ENCODE assay signal across 31 cellular contexts in genomic region chr18:57135705-57136104, GRCh38. TPM values are rescaled to one million over a fixed set of nuclear protein-coding genes. Genes with fewer than 3 reads are reported as not detected.
DNase-seq lines count a peak whose midpoint lies in the region; ATAC-seq, FAIRE-seq and TF ChIP-seq lines count a peak whose summit lies in the region.
"Had no signal": no experiment of that assay in that cellular context is flagged by ENCODE, and none has a peak within 500 bp of the region (broad histone marks: within the 10 kb centered on the region; RNA-seq: fewer than 3 reads in every experiment).

No MANE protein-coding gene starts in this region.

- FAIRE-seq in K562 (lab: Jason Lieb, UNC), result no peak
- FAIRE-seq: A204.1, bronchial epithelial cell, GM12892 had no signal

- H2AK5ac ChIP-seq in H9 (ENCODE audit: insufficient read length, low read length), result no peak overlapping the region
- H2AK5ac ChIP-seq in mesenchymal stem cell (ENCODE audit: low read length, severe bottlenecking), result no peak overlapping the region

- H2BK120ac ChIP-seq in H9 (ENCODE audit: low read depth, low read length, poor library complexity, severe bottlenecking), result no peak overlapping the region
- no peak overlapping the region for H2BK120ac ChIP-seq in mesenchymal stem cell (ENCODE audit: low read depth, low read length)

- no peak overlapping the region for H4K5ac ChIP-seq in H9 (ENCODE audit: insufficient read length, low read depth, low read length)

- intact Hi-C loops in K562 (cut with micrococcal nuclease) (no loop called here), aorta (cut with DNase I) (no loop called here)

- no peak overlapping the region for H3K4me3 ChIP-seq in AG09309 (ENCODE audit: control insufficient read depth, low read depth, low read length)
- no peak overlapping the region for H3K4me3 ChIP-seq in K562
- no peak overlapping the region for H3K4me3 ChIP-seq in hepatocyte
- H3K4me3 ChIP-seq in mesenchymal stem cell (ENCODE audit: insufficient read depth in 1 of 2, low read depth in 1 of 2, low read length in 2 of 2), result no peak overlapping the region
- H3K4me3 ChIP-seq in aorta (ENCODE audit: low read length in 2 of 2), result no peak overlapping the region

- no peak overlapping the region for H3K56ac ChIP-seq in H9 (ENCODE audit: insufficient read length, low read depth, low read length)

- H4K8ac ChIP-seq in H9 (replicated peaks; ENCODE audit: insufficient read length, low read depth, low read length), result no peak overlapping the region
- no peak overlapping the region for H4K8ac ChIP-seq in mesenchymal stem cell (ENCODE audit: low read length)

- H3K27ac Mint-ChIP-seq in H9, result no peak overlapping the region
- H3K27ac Mint-ChIP-seq: activated B cell treated with CpG ODN at 0.5 μM for 24 hours; activated naive CD4-positive, alpha-beta T cell treated with anti-CD3 and anti-CD28 coated beads, Interleukin-2, amount 10 ng/mL, durations not matched to agents 7 days and 5 days; activated T-helper 1 cell treated with anti-CD3 and anti-CD28 coated beads, Interleukin-12 subunit alpha, Interleukin-12 subunit beta, Interleukin-2, Interleukin-4 antibody, amounts not matched to agents 30 ng/mL and 10 ng/mL and 1 ng/mL, durations not matched to agents 14 hours and 24 hours and 36 hours; naive thymus-derived CD4-positive, alpha-beta T cell; stimulated activated naive CD8-positive, alpha-beta T cell treated with anti-CD3 and anti-CD28 coated beads, Interleukin-15, Interleukin-2, amounts not matched to agents 100 ng/mL and 50 ng/mL, for 24 hours had no signal

- TF ChIP-seq EP300 in K562 (IDR thresholded peaks at IDR 0.05; ENCODE audit: low read length), result no peak

- peak; percentile 12 for TF ChIP-seq CTCF in AG09309 (IDR thresholded peaks at IDR 0.05; ENCODE audit: control insufficient read depth, insufficient read depth, low read depth, low read length, missing control alignments)
- peak; percentile 55 for TF ChIP-seq CTCF in H9 (conservative IDR thresholded peaks at IDR 0.05)
- no peak for TF ChIP-seq CTCF in K562 (IDR thresholded peaks at IDR 0.05 in 2 of 3, conservative IDR thresholded peaks at IDR 0.05 in 1 of 3; ENCODE audit: insufficient read depth in 2 of 3, low read depth in 1 of 3, low read length in 3 of 3)
- TF ChIP-seq CTCF in hepatocyte (IDR thresholded peaks at IDR 0.05; ENCODE audit: poor library complexity), result peak; percentile 3

- no TSS peak for BruUV-seq in K562 (replicated peaks; lab: Mats Ljungman, UMichigan)

- no CpG with 5 or more reads among the region's 4 CpGs for WGBS in H9 (ENCODE audit: extremely low coverage, insufficient read length, low lambda C conversion rate)
- WGBS in K562 (ENCODE audit: insufficient coverage, low coverage, missing lambda C conversion rate), result 17% methylated on average over 2 of the region's 4 CpGs
- WGBS in hepatocyte (ENCODE audit: low lambda C conversion rate, missing lambda C conversion rate), result 61% methylated on average over 4 of the region's 4 CpGs
- 50% methylated on average over 3 of the region's 4 CpGs for WGBS in mesenchymal stem cell
- WGBS in aorta, 2 donors, result 44 to 56% methylated on average over 4 of the region's 4 CpGs

- H3K9me3 ChIP-seq in H9 (ENCODE audit: control insufficient read depth, low read depth, low read length) (no peaks in the 10 kb centered on the region), K562 (replicated peaks; ENCODE audit: control insufficient read depth, insufficient read depth, low read depth, low read length) (no peaks in the 10 kb centered on the region), hepatocyte (ENCODE audit: low read depth) (no peaks in the 10 kb centered on the region), mesenchymal stem cell (ENCODE audit: control insufficient read depth, low read length) (no peaks in the 10 kb centered on the region), aorta (ENCODE audit: control insufficient read depth, low read length) (peaks cover 2% of the 10 kb centered on the region)

- H3K23me2 ChIP-seq in H9 (ENCODE audit: insufficient read length, low read depth, low read length, poor library complexity, severe bottlenecking), result no peaks in the 10 kb centered on the region

- H3K4me1 Mint-ChIP-seq in H9, result peaks cover 9 to 20% of the 10 kb centered on the region in 2 experiments
- H3K4me1 Mint-ChIP-seq: activated B cell treated with CpG ODN at 0.5 μM for 24 hours; activated naive CD4-positive, alpha-beta T cell treated with anti-CD3 and anti-CD28 coated beads, Interleukin-2, amount 10 ng/mL, durations not matched to agents 7 days and 5 days; naive thymus-derived CD4-positive, alpha-beta T cell had no signal

- no peak overlapping the region for H3K4me3 Mint-ChIP-seq in H9
- H3K4me3 Mint-ChIP-seq: activated B cell treated with CpG ODN at 0.5 μM for 24 hours; activated naive CD4-positive, alpha-beta T cell treated with anti-CD3 and anti-CD28 coated beads, Interleukin-2, amount 10 ng/mL, durations not matched to agents 7 days and 5 days; activated T-helper 1 cell treated with anti-CD3 and anti-CD28 coated beads, Interleukin-12 subunit alpha, Interleukin-12 subunit beta, Interleukin-2, Interleukin-4 antibody, amounts not matched to agents 30 ng/mL and 10 ng/mL and 1 ng/mL, durations not matched to agents 14 hours and 24 hours and 36 hours; naive thymus-derived CD4-positive, alpha-beta T cell; stimulated activated naive CD8-positive, alpha-beta T cell treated with anti-CD3 and anti-CD28 coated beads, Interleukin-15, Interleukin-2, amounts not matched to agents 100 ng/mL and 50 ng/mL, for 24 hours had no signal

- no peak overlapping the region for H3K27ac ChIP-seq in H9 (ENCODE audit: insufficient read length, low read depth, low read length)
- no peak overlapping the region for H3K27ac ChIP-seq in K562 (ENCODE audit: extremely low read depth, low read depth, low read length)
- H3K27ac ChIP-seq in hepatocyte, result no peak overlapping the region
- no peak overlapping the region for H3K27ac ChIP-seq in mesenchymal stem cell (ENCODE audit: low read length, poor library complexity, severe bottlenecking)
- H3K27ac ChIP-seq in aorta (ENCODE audit: low read depth in 1 of 2, low read length in 2 of 2), result no peak overlapping the region

- H3K4me1 ChIP-seq in H9 (ENCODE audit: insufficient read depth, low read length) (no peaks in the 10 kb centered on the region), K562 (replicated peaks in 1 of 2; ENCODE audit: control insufficient read depth in 2 of 2, insufficient read depth in 2 of 2, low read length in 2 of 2) (peaks cover 0 to 14% of the 10 kb centered on the region in 2 experiments; a peak in 3 of 5 replicates), hepatocyte (ENCODE audit: insufficient read depth) (no peaks in the 10 kb centered on the region), mesenchymal stem cell (ENCODE audit: control insufficient read depth, insufficient read depth, low read depth, low read length) (no peaks in the 10 kb centered on the region), aorta (ENCODE audit: control insufficient read depth in 1 of 2, insufficient read depth in 2 of 2, low read length in 2 of 2) (no peaks in the 10 kb centered on the region)

- H2BK15ac ChIP-seq in H9 (ENCODE audit: low read depth, low read length) (no peak overlapping the region), mesenchymal stem cell (ENCODE audit: low read depth, poor library complexity, severe bottlenecking) (no peak overlapping the region)

- H3K23ac ChIP-seq in H9 (ENCODE audit: insufficient read length, low read depth, low read length) (no peak overlapping the region), mesenchymal stem cell (ENCODE audit: low read length in 2 of 2) (no peak overlapping the region)

- H3T11ph ChIP-seq in H9 (ENCODE audit: low read length), result no peak overlapping the region

- POLR2A ChIA-PET in K562 (lab: Yijun Ruan, JAX), result interaction anchor here (0.5 kb wide), 1 partner anchor 41 kb away, joined by 3 read pairs; no protein-coding TSS in a partner anchor

- H3K9me1 ChIP-seq in K562 (ENCODE audit: control insufficient read depth, insufficient read depth, low read length), result no peaks in the 10 kb centered on the region

- H3K79me1 ChIP-seq in H9 (ENCODE audit: insufficient read depth, low read depth, low read length, poor library complexity, severe bottlenecking) (no peaks in the 10 kb centered on the region), mesenchymal stem cell (replicated peaks; ENCODE audit: low read length, poor library complexity, severe bottlenecking) (no peaks in the 10 kb centered on the region)

- H3K36me3 ChIP-seq in K562 (ENCODE audit: control insufficient read depth, insufficient read depth, low read length), result no peaks in the 10 kb centered on the region
- no peaks in the 10 kb centered on the region for H3K36me3 ChIP-seq in hepatocyte (replicated peaks; ENCODE audit: insufficient read depth, low read depth)
- H3K36me3 ChIP-seq in mesenchymal stem cell (ENCODE audit: control insufficient read depth in 1 of 2, insufficient read depth in 2 of 2, low read depth in 1 of 2, low read length in 2 of 2), result no peaks in the 10 kb centered on the region
- H3K36me3 ChIP-seq in aorta (ENCODE audit: control insufficient read depth in 1 of 2, insufficient read depth in 2 of 2, low read length in 1 of 2), result no peaks in the 10 kb centered on the region

- H2BK12ac ChIP-seq in H9 (ENCODE audit: insufficient read length, low read depth, low read length) (no peak overlapping the region), mesenchymal stem cell (ENCODE audit: low read length in 2 of 2) (no peak overlapping the region)

- H3K79me2 ChIP-seq in H9 (ENCODE audit: insufficient read depth, low read length) (no peaks in the 10 kb centered on the region), K562 (ENCODE audit: control insufficient read depth, insufficient read depth, low read length) (no peaks in the 10 kb centered on the region), hepatocyte (no peaks in the 10 kb centered on the region)

- no peaks in the 10 kb centered on the region for H3K36me3 Mint-ChIP-seq in H9 (ENCODE audit: insufficient read depth in 1 of 3, low read depth in 3 of 3)
- H3K36me3 Mint-ChIP-seq: activated naive CD4-positive, alpha-beta T cell treated with anti-CD3 and anti-CD28 coated beads, Interleukin-2, amount 10 ng/mL, durations not matched to agents 7 days and 5 days; naive thymus-derived CD4-positive, alpha-beta T cell had no signal

- H3K4ac ChIP-seq in H9 (ENCODE audit: low read depth, low read length) (no peak overlapping the region), mesenchymal stem cell (ENCODE audit: low read depth in 1 of 2, low read length in 2 of 2) (no peak overlapping the region)

- H4K91ac ChIP-seq in H9 (ENCODE audit: insufficient read length, low read depth, low read length), result no peak overlapping the region
- H4K91ac ChIP-seq in mesenchymal stem cell (ENCODE audit: low read length), result no peak overlapping the region

- in situ Hi-C loops in K562 (cut with MboI), result no loop called here

- CTCF ChIA-PET in K562 (lab: Yijun Ruan, JAX; ENCODE audit: low intra/inter-chr PET ratio), result no interaction called here

- no peak overlapping the region for H2BK5ac ChIP-seq in H9 (ENCODE audit: insufficient read length, low read length)
- H2BK5ac ChIP-seq in mesenchymal stem cell (ENCODE audit: low read depth, low read length, poor library complexity, severe bottlenecking), result no peak overlapping the region

- no peaks in the 10 kb centered on the region for H3K9me2 ChIP-seq in hepatocyte (replicated peaks; ENCODE audit: insufficient read depth)

- no peaks in the 10 kb centered on the region for H4K20me1 ChIP-seq in H9 (ENCODE audit: control insufficient read depth, insufficient read depth, insufficient read length)
- no peaks in the 10 kb centered on the region for H4K20me1 ChIP-seq in K562 (replicated peaks; ENCODE audit: control insufficient read depth, insufficient read depth, low read length)
- no peaks in the 10 kb centered on the region for H4K20me1 ChIP-seq in hepatocyte (ENCODE audit: insufficient read depth, poor library complexity, severe bottlenecking)

- no peak overlapping the region for H3K4me2 ChIP-seq in H9 (ENCODE audit: insufficient read depth, insufficient read length, low read length)
- H3K4me2 ChIP-seq in K562 (ENCODE audit: insufficient read depth, low read length), result no peak overlapping the region
- no peak overlapping the region for H3K4me2 ChIP-seq in hepatocyte
- no peak overlapping the region for H3K4me2 ChIP-seq in mesenchymal stem cell (ENCODE audit: low read length, poor library complexity, severe bottlenecking)

- H3K9me3 Mint-ChIP-seq in H9, result peaks cover 0 to 4% of the 10 kb centered on the region in 2 experiments; a peak in 2 of 5 replicates
- H3K9me3 Mint-ChIP-seq: activated T-helper 1 cell treated with anti-CD3 and anti-CD28 coated beads, Interleukin-12 subunit alpha, Interleukin-12 subunit beta, Interleukin-2, Interleukin-4 antibody, amounts not matched to agents 30 ng/mL and 10 ng/mL and 1 ng/mL, durations not matched to agents 14 hours and 24 hours and 36 hours; stimulated activated naive CD8-positive, alpha-beta T cell treated with anti-CD3 and anti-CD28 coated beads, Interleukin-15, Interleukin-2, amounts not matched to agents 100 ng/mL and 50 ng/mL, for 24 hours had no signal

- H3K18ac ChIP-seq in H9 (ENCODE audit: insufficient read length, low read depth, low read length), result no peak overlapping the region
- H3K18ac ChIP-seq in mesenchymal stem cell (ENCODE audit: low read depth in 1 of 2, low read length in 2 of 2), result no peak overlapping the region

- H2AFZ ChIP-seq in H9 (ENCODE audit: low read length), result no peak overlapping the region
- H2AFZ ChIP-seq in K562 (ENCODE audit: low read depth, low read length), result no peak overlapping the region
- no peak overlapping the region for H2AFZ ChIP-seq in hepatocyte
- H2AFZ ChIP-seq in mesenchymal stem cell (ENCODE audit: low read depth, low read length), result no peak overlapping the region

- TF ChIP-seq RAD21 in K562 (CRISPR knock-in tag; conservative IDR thresholded peaks at IDR 0.05 in 1 of 2, IDR thresholded peaks at IDR 0.05 in 1 of 2), result no peak

- no peak for DNase-seq in AG09309 (ENCODE audit: low read depth)
- DNase-seq in H9, result no peak
- DNase-seq in K562 (ENCODE audit: extremely low read depth in 1 of 4, low spot score in 3 of 4), result peak in 2 of 4 experiments; percentile 9 to 10
- DNase-seq in hepatocyte (ENCODE audit: low spot score), result no peak
- no peak for DNase-seq in activated CD8-positive, alpha-beta memory T cell treated with anti-CD3 and anti-CD28 coated beads, Interleukin-2, amount 50 U/mL, for 4 hours
- DNase-seq in mesenchymal stem cell, result no peak
- no peak for DNase-seq in aorta
- no peak for DNase-seq in DMS79 treated with DMSO at 0.1 percent for 48 hours (lab: John Stamatoyannopoulos, UW)
- DNase-seq: activated B cell treated with CpG ODN at 0.5 μM for 24 hours; activated naive CD4-positive, alpha-beta T cell treated with anti-CD3 and anti-CD28 coated beads, Interleukin-2, amount 10 ng/mL, durations not matched to agents 7 days and 5 days; cortex of kidney; DMS79; GOT3; islet precursor cell; left ventricle myocardium superior; midbrain; naive thymus-derived CD4-positive, alpha-beta T cell; NCI-H187; NCI-H2171 treated with DMSO at 0.1 percent for 48 hours; NCI-H510A treated with DMSO at 0.1 percent for 48 hours; Right ventricle myocardium superior; T1000 had no signal

- ATAC-seq in K562, result peak; percentile 70
- ATAC-seq in aorta (ENCODE audit: low FRiP score), result no peak
- ATAC-seq: left ventricle myocardium superior; naive thymus-derived CD4-positive, alpha-beta T cell had no signal

- H3K27me3 ChIP-seq in H9 (ENCODE audit: insufficient read depth, low read length), result no peaks in the 10 kb centered on the region
- no peaks in the 10 kb centered on the region; a peak in 1 of 5 replicates for H3K27me3 ChIP-seq in K562 (ENCODE audit: control insufficient read depth in 2 of 2, insufficient read depth in 2 of 2, low read length in 2 of 2)
- H3K27me3 ChIP-seq in hepatocyte, result no peaks in the 10 kb centered on the region
- peaks cover 0 to 5% of the 10 kb centered on the region in 2 experiments for H3K27me3 ChIP-seq in mesenchymal stem cell (ENCODE audit: control insufficient read depth in 1 of 2, insufficient read depth in 1 of 2, low read length in 2 of 2)
- H3K27me3 ChIP-seq in aorta (ENCODE audit: control insufficient read depth in 1 of 2, insufficient read depth in 2 of 2, low read length in 1 of 2), result peaks cover 0 to 2% of the 10 kb centered on the region in 2 donors

- H3K27me3 Mint-ChIP-seq in H9 (ENCODE audit: low read depth), result no peaks in the 10 kb centered on the region; the same call in 1 of the 2 replicates

- no peak overlapping the region for H3K14ac ChIP-seq in H9 (ENCODE audit: insufficient read depth, low read length)
- H3K14ac ChIP-seq in mesenchymal stem cell (ENCODE audit: low read length in 2 of 2), result no peak overlapping the region

- H3K9ac ChIP-seq in H9 (ENCODE audit: extremely low read depth, insufficient read length, low read length) (no peak overlapping the region), K562 (ENCODE audit: insufficient read depth in 1 of 2, low read depth in 2 of 2, low read length in 2 of 2) (no peak overlapping the region), mesenchymal stem cell (ENCODE audit: low read length) (no peak overlapping the region)

- no peak for TF ChIP-seq POLR2A in K562 (conservative IDR thresholded peaks at IDR 0.05)

- H2BK20ac ChIP-seq in H9 (ENCODE audit: low read depth, low read length, poor library complexity, severe bottlenecking), result no peak overlapping the region

RNA-seq across cellular contexts. Expression of gene BOD1L2, which starts 11.2 kb away (rescaled TPM):
- not detected in 2 replicates for total RNA-seq in H9 (2021)
- total RNA-seq in K562 (2011; cell fraction: chromatin; rRNA removed; ENCODE audit: low replicate concordance), result not detected in 2 replicates
- total RNA-seq in K562 (2011; cell fraction: nucleolus; rRNA removed), result not detected in 2 replicates
- not detected in 2 replicates for total RNA-seq in K562 (2011; cell fraction: nucleoplasm; rRNA removed)
- not detected in 2 replicates for total RNA-seq in K562 (2014; rRNA removed)
- not detected in 2 replicates for total RNA-seq in K562 (2014; rRNA removed; fragmentation: Illumina TruSeq; extraction: Trizol)
- not detected in 2 replicates for total RNA-seq in K562 (2015; rRNA removed; fragmentation: Illumina TruSeq; extraction: Trizol)
- total RNA-seq in K562 (2021), result not detected in 2 replicates
- polyA plus RNA-seq in K562 (2011; rRNA removed), result not detected in 2 replicates
- polyA plus RNA-seq in K562 (2011; cell fraction: cytosol; rRNA removed), result not detected in 2 replicates
- not detected in 2 replicates for polyA plus RNA-seq in K562 (2011; cell fraction: nucleus; rRNA removed)
- 0.18 TPM in 1 of 2 replicates, not detected in the other for polyA plus RNA-seq in K562 (2012)
- polyA plus RNA-seq in K562 (2014; fragmentation: Illumina TruSeq; extraction: Trizol), result 0.03 TPM in 1 of 2 replicates, not detected in the other
- polyA plus RNA-seq in K562 (2014; fragmentation: Nextera tagmentation; extraction: Ambion mirVana), result not detected
- not detected in 2 replicates for polyA plus RNA-seq in K562 (2014; rRNA removed)
- not detected in 2 replicates for polyA minus RNA-seq in K562 (2011; rRNA and poly(A)+ RNA removed)
- polyA minus RNA-seq in K562 (2011; cell fraction: cytosol; rRNA and poly(A)+ RNA removed), result not detected in 2 replicates
- polyA minus RNA-seq in K562 (2011; cell fraction: nucleus; rRNA and poly(A)+ RNA removed), result not detected in 2 replicates
- total RNA-seq in hepatocyte, result 0.23 TPM in 1 of 2 replicates, not detected in the other
- polyA plus RNA-seq in hepatocyte, result not detected in 2 replicates
- not detected for polyA plus RNA-seq in mesenchymal stem cell (2013, experiment 1 of 2)
- not detected for polyA plus RNA-seq in mesenchymal stem cell (2013, experiment 2 of 2)
- total RNA-seq in aorta, result not detected
- polyA plus RNA-seq in aorta, result under 1 TPM in 1 of 2 donors, not detected in 1; 0.25 TPM
- total RNA-seq: activated B cell treated with CpG ODN at 0.5 μM for 24 hours; activated T-helper 1 cell treated with anti-CD3 and anti-CD28 coated beads, Interleukin-12 subunit alpha, Interleukin-12 subunit beta, Interleukin-2, Interleukin-4 antibody, amounts not matched to agents 30 ng/mL and 10 ng/mL and 1 ng/mL, durations not matched to agents 14 hours and 24 hours and 36 hours; bronchial epithelial cell; fibroblast of lung; glomerular endothelial cell; left ventricle myocardium superior; naive thymus-derived CD4-positive, alpha-beta T cell; omental fat pad; Right ventricle myocardium superior; skeletal muscle tissue had no signal
- polyA plus RNA-seq: fibroblast of lung; naive thymus-derived CD4-positive, alpha-beta T cell had no signal

Comparison
In these comparisons a context has a peak if more than half of its experiments do, and no peak if none do; other contexts are left out.
1. CTCF ChIP-seq: peak in AG09309 (single experiment), H9 (single experiment) and hepatocyte (single experiment); none in K562 (0 of 3).